ENCODE assay signal across 1 cellular context in genomic region chr21:39313457-39314154, GRCh38.
A peak's percentile ranks its signal among the peaks of the same experiment; 100 is the strongest.
TF ChIP-seq lines count a peak whose summit lies in the region.

Gene BRWD1 (minus strand): TSS chr21:39313632. CDS start chr21:39313491, 141 bp downstream.

TF ChIP-seq in WTC11, 78 proteins besides CTCF, POLR2A, EP300 and RAD21 (continued from another document):
- TF ChIP-seq, protein P1, sequence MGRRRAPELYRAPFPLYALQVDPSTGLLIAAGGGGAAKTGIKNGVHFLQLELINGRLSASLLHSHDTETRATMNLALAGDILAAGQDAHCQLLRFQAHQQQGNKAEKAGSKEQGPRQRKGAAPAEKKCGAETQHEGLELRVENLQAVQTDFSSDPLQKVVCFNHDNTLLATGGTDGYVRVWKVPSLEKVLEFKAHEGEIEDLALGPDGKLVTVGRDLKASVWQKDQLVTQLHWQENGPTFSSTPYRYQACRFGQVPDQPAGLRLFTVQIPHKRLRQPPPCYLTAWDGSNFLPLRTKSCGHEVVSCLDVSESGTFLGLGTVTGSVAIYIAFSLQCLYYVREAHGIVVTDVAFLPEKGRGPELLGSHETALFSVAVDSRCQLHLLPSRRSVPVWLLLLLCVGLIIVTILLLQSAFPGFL (CRISPR knock-in tag; IDR thresholded peaks at IDR 0.05; ENCODE audit: borderline replicate concordance), result peak; percentile 38; the same call in 1 of the 2 replicates
- TF ChIP-seq FOXP1 (CRISPR knock-in tag; IDR thresholded peaks at IDR 0.05; ENCODE audit: borderline replicate concordance) (peak; percentile 86), NR1H2 (CRISPR knock-in tag; IDR thresholded peaks at IDR 0.05) (0 out of 2 replicates have a peak, but pooled peaks have one; percentile 51), ZNF416 (CRISPR knock-in tag; IDR thresholded peaks at IDR 0.05) (0 out of 2 replicates have a peak, but pooled peaks have one; percentile 4), JUN (CRISPR knock-in tag; IDR thresholded peaks at IDR 0.05) (no peak), USF1 (CRISPR knock-in tag; IDR thresholded peaks at IDR 0.05) (peak; percentile 65), SP1 (CRISPR knock-in tag; conservative IDR thresholded peaks at IDR 0.05) (peak; percentile 71; the same call in 1 of the 2 replicates), TP53 (CRISPR knock-in tag; IDR thresholded peaks at IDR 0.05) (no peak), E2F5 (CRISPR knock-in tag; IDR thresholded peaks at IDR 0.05) (peak; percentile 56), ATF2 (CRISPR knock-in tag; IDR thresholded peaks at IDR 0.05; ENCODE audit: borderline replicate concordance, low read depth) (no peak), ARID4B (CRISPR knock-in tag; IDR thresholded peaks at IDR 0.05; ENCODE audit: borderline replicate concordance) (no peak), ZNF423 (CRISPR knock-in tag; IDR thresholded peaks at IDR 0.05) (peak; percentile 98), ETV6 (CRISPR knock-in tag; IDR thresholded peaks at IDR 0.05) (peak; percentile 77; the same call in 1 of the 2 replicates), ZNF232 (CRISPR knock-in tag; IDR thresholded peaks at IDR 0.05) (peak; percentile 76; the same call in 1 of the 2 replicates), NFYB (CRISPR knock-in tag; conservative IDR thresholded peaks at IDR 0.05; ENCODE audit: low read depth) (peak; percentile 18; the same call in 1 of the 2 replicates), SOX15 (CRISPR knock-in tag; IDR thresholded peaks at IDR 0.05) (no peak), KAT7 (CRISPR knock-in tag; IDR thresholded peaks at IDR 0.05; ENCODE audit: borderline replicate concordance) (peak; percentile 96), STAT6 (CRISPR knock-in tag; conservative IDR thresholded peaks at IDR 0.05; ENCODE audit: low read depth) (no peak), ZNF263 (CRISPR knock-in tag; IDR thresholded peaks at IDR 0.05; ENCODE audit: low read depth) (0 out of 2 replicates have a peak, but pooled peaks have one; percentile 23), ZNF121 (CRISPR knock-in tag; IDR thresholded peaks at IDR 0.05) (no peak), ZNF317 (CRISPR knock-in tag; IDR thresholded peaks at IDR 0.05; ENCODE audit: borderline replicate concordance, low read depth) (peak; percentile 41; the same call in 1 of the 2 replicates), SMAD4 (CRISPR knock-in tag; IDR thresholded peaks at IDR 0.05) (no peak), ESRRA (CRISPR knock-in tag; IDR thresholded peaks at IDR 0.05; ENCODE audit: borderline replicate concordance) (peak; percentile 53; the same call in 1 of the 2 replicates), OVOL2 (CRISPR knock-in tag; IDR thresholded peaks at IDR 0.05; ENCODE audit: borderline replicate concordance) (no peak), NR2C2 (CRISPR knock-in tag; IDR thresholded peaks at IDR 0.05) (no peak)
- TF ChIP-seq, protein P2, sequence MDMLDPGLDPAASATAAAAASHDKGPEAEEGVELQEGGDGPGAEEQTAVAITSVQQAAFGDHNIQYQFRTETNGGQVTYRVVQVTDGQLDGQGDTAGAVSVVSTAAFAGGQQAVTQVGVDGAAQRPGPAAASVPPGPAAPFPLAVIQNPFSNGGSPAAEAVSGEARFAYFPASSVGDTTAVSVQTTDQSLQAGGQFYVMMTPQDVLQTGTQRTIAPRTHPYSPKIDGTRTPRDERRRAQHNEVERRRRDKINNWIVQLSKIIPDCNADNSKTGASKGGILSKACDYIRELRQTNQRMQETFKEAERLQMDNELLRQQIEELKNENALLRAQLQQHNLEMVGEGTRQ (CRISPR knock-in tag; IDR thresholded peaks at IDR 0.05), result no peak
- TF ChIP-seq, protein P3, sequence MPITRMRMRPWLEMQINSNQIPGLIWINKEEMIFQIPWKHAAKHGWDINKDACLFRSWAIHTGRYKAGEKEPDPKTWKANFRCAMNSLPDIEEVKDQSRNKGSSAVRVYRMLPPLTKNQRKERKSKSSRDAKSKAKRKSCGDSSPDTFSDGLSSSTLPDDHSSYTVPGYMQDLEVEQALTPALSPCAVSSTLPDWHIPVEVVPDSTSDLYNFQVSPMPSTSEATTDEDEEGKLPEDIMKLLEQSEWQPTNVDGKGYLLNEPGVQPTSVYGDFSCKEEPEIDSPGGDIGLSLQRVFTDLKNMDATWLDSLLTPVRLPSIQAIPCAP (CRISPR knock-in tag; IDR thresholded peaks at IDR 0.05), result peak; percentile 71; the same call in 1 of the 2 replicates
- TF ChIP-seq, protein P4, sequence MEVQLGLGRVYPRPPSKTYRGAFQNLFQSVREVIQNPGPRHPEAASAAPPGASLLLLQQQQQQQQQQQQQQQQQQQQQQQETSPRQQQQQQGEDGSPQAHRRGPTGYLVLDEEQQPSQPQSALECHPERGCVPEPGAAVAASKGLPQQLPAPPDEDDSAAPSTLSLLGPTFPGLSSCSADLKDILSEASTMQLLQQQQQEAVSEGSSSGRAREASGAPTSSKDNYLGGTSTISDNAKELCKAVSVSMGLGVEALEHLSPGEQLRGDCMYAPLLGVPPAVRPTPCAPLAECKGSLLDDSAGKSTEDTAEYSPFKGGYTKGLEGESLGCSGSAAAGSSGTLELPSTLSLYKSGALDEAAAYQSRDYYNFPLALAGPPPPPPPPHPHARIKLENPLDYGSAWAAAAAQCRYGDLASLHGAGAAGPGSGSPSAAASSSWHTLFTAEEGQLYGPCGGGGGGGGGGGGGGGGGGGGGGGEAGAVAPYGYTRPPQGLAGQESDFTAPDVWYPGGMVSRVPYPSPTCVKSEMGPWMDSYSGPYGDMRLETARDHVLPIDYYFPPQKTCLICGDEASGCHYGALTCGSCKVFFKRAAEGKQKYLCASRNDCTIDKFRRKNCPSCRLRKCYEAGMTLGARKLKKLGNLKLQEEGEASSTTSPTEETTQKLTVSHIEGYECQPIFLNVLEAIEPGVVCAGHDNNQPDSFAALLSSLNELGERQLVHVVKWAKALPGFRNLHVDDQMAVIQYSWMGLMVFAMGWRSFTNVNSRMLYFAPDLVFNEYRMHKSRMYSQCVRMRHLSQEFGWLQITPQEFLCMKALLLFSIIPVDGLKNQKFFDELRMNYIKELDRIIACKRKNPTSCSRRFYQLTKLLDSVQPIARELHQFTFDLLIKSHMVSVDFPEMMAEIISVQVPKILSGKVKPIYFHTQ (CRISPR knock-in tag; IDR thresholded peaks at IDR 0.05), result 0 out of 2 replicates have a peak, but pooled peaks have one; percentile 59
- TF ChIP-seq, protein P5, sequence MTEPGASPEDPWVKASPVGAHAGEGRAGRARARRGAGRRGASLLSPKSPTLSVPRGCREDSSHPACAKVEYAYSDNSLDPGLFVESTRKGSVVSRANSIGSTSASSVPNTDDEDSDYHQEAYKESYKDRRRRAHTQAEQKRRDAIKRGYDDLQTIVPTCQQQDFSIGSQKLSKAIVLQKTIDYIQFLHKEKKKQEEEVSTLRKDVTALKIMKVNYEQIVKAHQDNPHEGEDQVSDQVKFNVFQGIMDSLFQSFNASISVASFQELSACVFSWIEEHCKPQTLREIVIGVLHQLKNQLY (CRISPR knock-in tag; IDR thresholded peaks at IDR 0.05), result no peak
- TF ChIP-seq, protein P6, sequence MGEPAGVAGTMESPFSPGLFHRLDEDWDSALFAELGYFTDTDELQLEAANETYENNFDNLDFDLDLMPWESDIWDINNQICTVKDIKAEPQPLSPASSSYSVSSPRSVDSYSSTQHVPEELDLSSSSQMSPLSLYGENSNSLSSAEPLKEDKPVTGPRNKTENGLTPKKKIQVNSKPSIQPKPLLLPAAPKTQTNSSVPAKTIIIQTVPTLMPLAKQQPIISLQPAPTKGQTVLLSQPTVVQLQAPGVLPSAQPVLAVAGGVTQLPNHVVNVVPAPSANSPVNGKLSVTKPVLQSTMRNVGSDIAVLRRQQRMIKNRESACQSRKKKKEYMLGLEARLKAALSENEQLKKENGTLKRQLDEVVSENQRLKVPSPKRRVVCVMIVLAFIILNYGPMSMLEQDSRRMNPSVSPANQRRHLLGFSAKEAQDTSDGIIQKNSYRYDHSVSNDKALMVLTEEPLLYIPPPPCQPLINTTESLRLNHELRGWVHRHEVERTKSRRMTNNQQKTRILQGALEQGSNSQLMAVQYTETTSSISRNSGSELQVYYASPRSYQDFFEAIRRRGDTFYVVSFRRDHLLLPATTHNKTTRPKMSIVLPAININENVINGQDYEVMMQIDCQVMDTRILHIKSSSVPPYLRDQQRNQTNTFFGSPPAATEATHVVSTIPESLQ (CRISPR knock-in tag; IDR thresholded peaks at IDR 0.05), result no peak
